11 cellular contexts compared by ENCODE assay signal in genomic region chr2:220987839-220988238, GRCh38.
"Had no signal": no experiment of that assay in that cellular context is flagged by ENCODE, and none has a peak within 500 bp of the region (broad histone marks: within the 10 kb centered on the region; RNA-seq: fewer than 3 reads in every experiment).

No MANE protein-coding gene starts in this region.

- H3K4me2 ChIP-seq: GM23338 had no signal

- ATAC-seq: GM23338, HCT116 had no signal

- H3K36me3 ChIP-seq: HAP-1 had no signal

- H3K4me1 ChIP-seq: HAP-1 had no signal

- H2AFZ ChIP-seq: GM23248, GM23338 had no signal

- H3K4me3 ChIP-seq: GM23248, GM23338, HAP-1 had no signal

- DNase-seq: GM23248, GOT3, H7, H9, HCEC 1CT, HFFc6 had no signal

- FAIRE-seq: H1, H54 had no signal

- H3K9ac ChIP-seq: GM23248 had no signal

- H3K27ac ChIP-seq: GM23248 had no signal

- H3K9me3 ChIP-seq: HAP-1 had no signal
